In genomic region chr7:98295467-98296220, GRCh38 we compare ENCODE assay signal across 14 cellular contexts. TPM values are rescaled to one million over a fixed set of nuclear protein-coding genes. Genes with fewer than 3 reads are reported as not detected.
DNase-seq lines count a peak whose midpoint lies in the region; ATAC-seq and TF ChIP-seq lines count a peak whose summit lies in the region.
"Had no signal": no experiment of that assay in that cellular context is flagged by ENCODE, and none has a peak within 500 bp of the region (broad histone marks: within the 10 kb centered on the region; RNA-seq: fewer than 3 reads in every experiment).

No MANE protein-coding gene starts in this region.

- ATAC-seq in HG02610 (IDR thresholded peaks at IDR 0.05; ENCODE audit: unreplicated experiment), result no peak

- H3K4me2 ChIP-seq in smooth muscle cell, result no peak overlapping the region
- H3K4me2 ChIP-seq: KMS-11 had no signal

- TF ChIP-seq CTCF in RWPE1 (conservative IDR thresholded peaks at IDR 0.05; ENCODE audit: low read depth) (no peak), smooth muscle cell (IDR thresholded peaks at IDR 0.05; ENCODE audit: borderline replicate concordance, insufficient read depth, poor library complexity, severe bottlenecking) (no peak)

- 88% methylated on average over 20 of the region's 20 CpGs for WGBS in smooth muscle cell (ENCODE audit: low lambda C conversion rate)

- H3K27me3 ChIP-seq in smooth muscle cell (ENCODE audit: low read depth), result no peaks in the 10 kb centered on the region
- H3K27me3 ChIP-seq: testis had no signal

- H3K27ac ChIP-seq in RWPE1, result peak overlapping the region; percentile 68
- peak overlapping the region; percentile 28 for H3K27ac ChIP-seq in smooth muscle cell (ENCODE audit: low read depth)
- H3K27ac ChIP-seq: HL-60, KMS-11, testis had no signal

- no peak overlapping the region for H3K4me3 ChIP-seq in smooth muscle cell
- H3K4me3 ChIP-seq: lung, testis had no signal

- DNase-seq in GM03348 (ENCODE audit: low spot score) (peak; percentile 44), RWPE1 (ENCODE audit: low spot score) (no peak), foreskin melanocyte (peak; percentile 81), smooth muscle cell (lab: John Stamatoyannopoulos, UW; ENCODE audit: unreplicated experiment) (no peak), CD1c-positive myeloid dendritic cell (ENCODE audit: extremely low spot score) (no peak), AML-193 (lab: John Stamatoyannopoulos, UW) (no peak)
- DNase-seq: CD4-positive, alpha-beta memory T cell; effector CD4-positive, alpha-beta T cell; NK-92 treated with Interleukin-12 subunit alpha and Interleukin-12 subunit beta, amount 100 ng/mL, for 24 hours had no signal

- H3K36me3 ChIP-seq in smooth muscle cell (ENCODE audit: low read depth), result no peaks in the 10 kb centered on the region

- POLR2A ChIA-PET in RWPE1 (lab: Yijun Ruan, JAX; ENCODE audit: low non-redundant PET), result no interaction called here

- peaks cover 95% of the 10 kb centered on the region for H4K20me1 ChIP-seq in smooth muscle cell (ENCODE audit: low read depth)

- H3K4me1 ChIP-seq in smooth muscle cell (ENCODE audit: low read depth), result no peaks in the 10 kb centered on the region
- H3K4me1 ChIP-seq: testis had no signal

- H3K9me3 ChIP-seq in smooth muscle cell (replicated peaks; ENCODE audit: low read depth), result no peaks in the 10 kb centered on the region
- H3K9me3 ChIP-seq: testis had no signal

- peaks cover 32% of the 10 kb centered on the region for H3F3A ChIP-seq in smooth muscle cell (ENCODE audit: low read depth)

- H3K79me2 ChIP-seq in smooth muscle cell (ENCODE audit: low read depth), result no peaks in the 10 kb centered on the region

- CTCF ChIA-PET in RWPE1 (lab: Yijun Ruan, JAX), result interaction anchor here (0.7 to 1.4 kb wide), 3 partner anchors 65 to 125 kb away, joined by 3 to 6 read pairs (median 5); partner anchors contain the start of gene BAIAP2L1

- no peak overlapping the region for H3K9ac ChIP-seq in smooth muscle cell (ENCODE audit: low read depth)
- H3K9ac ChIP-seq: KMS-11 had no signal

- no peak overlapping the region for H2AFZ ChIP-seq in smooth muscle cell (ENCODE audit: low read depth)

RNA-seq across cellular contexts. Expression of gene BRI3, which starts 14.2 kb away (rescaled TPM):
- total RNA-seq in smooth muscle cell, result 58.4 and 70.1 TPM in 2 replicates
- 83.0 and 84.9 TPM in 2 replicates for polyA plus RNA-seq in smooth muscle cell

RNA-seq across cellular contexts. Expression of gene TECPR1, which starts 43.6 kb away (rescaled TPM):
- total RNA-seq in smooth muscle cell, result 27.7 and 33.1 TPM in 2 replicates
- 8.9 and 15.3 TPM in 2 replicates for polyA plus RNA-seq in smooth muscle cell

Comparison
In these comparisons a context has a peak if more than half of its experiments do, and no peak if none do; other contexts are left out.
1. DNase-seq: peak in GM03348 (single experiment) and foreskin melanocyte (single experiment); none in RWPE1 (single experiment), smooth muscle cell (single experiment), CD1c-positive myeloid dendritic cell (single experiment) and AML-193 (0 of 2).